1 cellular context compared by ENCODE assay signal in the genomic region with DNA sequence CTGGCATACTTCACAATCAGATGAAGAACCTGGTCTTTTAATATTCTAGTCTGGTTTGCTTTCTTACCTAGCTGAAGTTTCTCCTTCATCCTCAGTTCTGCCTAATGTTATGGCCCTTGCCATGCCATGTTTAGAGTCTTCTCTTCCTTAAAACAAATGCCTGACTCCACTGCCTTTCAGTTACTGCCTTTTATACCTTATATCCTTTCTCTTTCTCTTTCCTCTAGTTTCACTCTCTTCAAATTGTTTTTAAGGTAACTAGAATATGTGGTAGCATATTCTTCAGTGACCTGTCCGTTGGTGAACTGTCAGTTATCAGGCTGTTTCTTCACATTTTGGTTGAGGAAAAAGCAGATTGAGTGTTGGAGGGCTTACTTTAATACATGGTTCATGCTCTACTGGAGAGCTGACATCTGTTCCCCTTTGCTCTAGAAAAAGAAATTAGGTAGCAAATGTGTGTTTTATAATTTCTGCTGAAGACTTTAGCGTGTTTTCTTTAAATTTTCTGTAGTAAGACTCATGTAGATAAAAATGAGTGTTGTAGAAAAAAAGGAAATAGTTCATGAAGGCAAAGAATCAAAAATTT.
TF ChIP-seq lines count a peak whose summit lies in the region.

No MANE protein-coding gene starts in this region.

TF ChIP-seq in GM12878, 131 proteins besides CTCF, POLR2A, EP300 and RAD21 (continued from another document):
- TF ChIP-seq, protein P1, sequence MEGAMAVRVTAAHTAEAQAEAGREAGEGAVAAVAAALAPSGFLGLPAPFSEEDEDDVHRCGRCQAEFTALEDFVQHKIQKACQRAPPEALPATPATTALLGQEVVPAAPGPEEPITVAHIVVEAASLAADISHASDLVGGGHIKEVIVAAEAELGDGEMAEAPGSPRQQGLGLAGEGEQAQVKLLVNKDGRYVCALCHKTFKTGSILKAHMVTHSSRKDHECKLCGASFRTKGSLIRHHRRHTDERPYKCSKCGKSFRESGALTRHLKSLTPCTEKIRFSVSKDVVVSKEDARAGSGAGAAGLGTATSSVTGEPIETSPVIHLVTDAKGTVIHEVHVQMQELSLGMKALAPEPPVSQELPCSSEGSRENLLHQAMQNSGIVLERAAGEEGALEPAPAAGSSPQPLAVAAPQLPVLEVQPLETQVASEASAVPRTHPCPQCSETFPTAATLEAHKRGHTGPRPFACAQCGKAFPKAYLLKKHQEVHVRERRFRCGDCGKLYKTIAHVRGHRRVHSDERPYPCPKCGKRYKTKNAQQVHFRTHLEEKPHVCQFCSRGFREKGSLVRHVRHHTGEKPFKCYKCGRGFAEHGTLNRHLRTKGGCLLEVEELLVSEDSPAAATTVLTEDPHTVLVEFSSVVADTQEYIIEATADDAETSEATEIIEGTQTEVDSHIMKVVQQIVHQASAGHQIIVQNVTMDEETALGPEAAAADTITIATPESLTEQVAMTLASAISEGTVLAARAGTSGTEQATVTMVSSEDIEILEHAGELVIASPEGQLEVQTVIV (IDR thresholded peaks at IDR 0.05; ENCODE audit: borderline replicate concordance, partially characterized antibody): no peak
- TF ChIP-seq POU2F2 (IDR thresholded peaks at IDR 0.05; ENCODE audit: borderline replicate concordance, low read depth, low read length) (no peak), PAX8 (IDR thresholded peaks at IDR 0.05) (no peak), DPF2 (IDR thresholded peaks at IDR 0.05) (no peak), YY1 (IDR thresholded peaks at IDR 0.05; ENCODE audit: low read depth, low read length) (no peak)
